Comparison of ENCODE assay signal across 8 cellular contexts in genomic region chr2:218034497-218035213, GRCh38. TPM values are rescaled to one million over a fixed set of nuclear protein-coding genes. Genes with fewer than 3 reads are reported as not detected.
DNase-seq lines count a peak whose midpoint lies in the region; ATAC-seq and TF ChIP-seq lines count a peak whose summit lies in the region.
"Not testable (repeated sequence)": the region's sequence is repeated elsewhere in the genome, so short reads cannot be mapped to it uniquely, and the experiment has no call there.

No MANE protein-coding gene starts in this region.

- not testable (repeated sequence) for H3K27me3 Mint-ChIP-seq in CD14-positive monocyte (ENCODE audit: low read depth in 3 of 3)

- not testable (repeated sequence) for H3K36me3 Mint-ChIP-seq in CD14-positive monocyte

- peak; percentile 92 for ATAC-seq in GM19438 (IDR thresholded peaks at IDR 0.05; ENCODE audit: low read depth, unreplicated experiment)
- peak; percentile 85 for ATAC-seq in HG03460 (IDR thresholded peaks at IDR 0.05; ENCODE audit: unreplicated experiment)

- not testable (repeated sequence) for H3K9me3 ChIP-seq in liver (ENCODE audit: control insufficient read depth in 4 of 4, low read length in 3 of 4)

- WGBS in liver = 15% methylated on average over 24 of the region's 24 CpGs

- DNase-seq in CD14-positive monocyte (ENCODE audit: low spot score) (peak; percentile 78), NCI-H748 (lab: John Stamatoyannopoulos, UW; ENCODE audit: unreplicated experiment) (peak; percentile 52), dermis microvascular lymphatic vessel endothelial cell (ENCODE audit: low read depth in 2 of 2) (peak; percentile 12 to 59)
- peak; percentile 41 to 48 for DNase-seq in activated CD4-positive, alpha-beta T cell treated with anti-CD3 and anti-CD28 coated beads, Interleukin-2, amount 50 U/mL, for 4 hours
- DNase-seq in stimulated activated CD4-positive, alpha-beta T cell treated with anti-CD3 and anti-CD28 coated beads, Interleukin-4, amount 100 ng/mL, for 48 hours (ENCODE audit: low read depth in 2 of 2) = peak; percentile 39 to 49

- TF ChIP-seq RAD21 in liver (IDR thresholded peaks at IDR 0.05) = peak; percentile 75 to 83

- peak overlapping the region in 1 of 3 donors; percentile 27 for H3K4me3 ChIP-seq in liver (ENCODE audit: low read depth in 1 of 3, low read length in 3 of 3)

- peak; percentile 74 for TF ChIP-seq CTCF in CD14-positive monocyte (IDR thresholded peaks at IDR 0.05)
- peak; percentile 56 for TF ChIP-seq CTCF in liver (IDR thresholded peaks at IDR 0.05; ENCODE audit: low read depth, low read length, missing input control)

- peak overlapping the region; percentile 84 to 90 for H3K4me3 Mint-ChIP-seq in CD14-positive monocyte

- H3K4me1 ChIP-seq in liver (ENCODE audit: control insufficient read depth in 4 of 4, insufficient read depth in 4 of 4, low read length in 3 of 4) = peaks cover 0 to 11% (median 2%) of the 10 kb centered on the region in 4 donors

- H3K27ac ChIP-seq in liver (ENCODE audit: low read depth in 1 of 2, low read length in 2 of 2) = not testable (repeated sequence)

- not testable (repeated sequence) for H3K27me3 ChIP-seq in liver (ENCODE audit: control insufficient read depth in 4 of 4, insufficient read depth in 4 of 4, low read length in 3 of 4)

- H3K4me1 Mint-ChIP-seq in CD14-positive monocyte = peaks cover 55% of the 10 kb centered on the region

- H3K9ac ChIP-seq in liver (ENCODE audit: low read depth in 1 of 2, low read length in 2 of 2) = not testable (repeated sequence)

- intact Hi-C loops in CD14-positive monocyte (cut with micrococcal nuclease) = loop anchor here (5.0 kb wide), 2 partner anchors 33 to 38 kb away; partner anchors contain the start of gene RUFY4 (in 1 of the 2)

- peak overlapping the region; percentile 68 to 96 (median 89) for H3K27ac Mint-ChIP-seq in CD14-positive monocyte

- H3K9me3 Mint-ChIP-seq in CD14-positive monocyte = not testable (repeated sequence)

- H3K36me3 ChIP-seq in liver (ENCODE audit: control insufficient read depth in 4 of 4, insufficient read depth in 3 of 4, low read depth in 1 of 4, low read length in 3 of 4) = not testable (repeated sequence)

RNA-seq across cellular contexts. Expression of gene TNS1, which starts 31.9 kb away (rescaled TPM):
- 1 to 10 TPM in 1 of 2 donors, under 1 TPM in 1; 0.26 to 1.6 TPM for polyA plus RNA-seq in CD14-positive monocyte
- total RNA-seq in dermis microvascular lymphatic vessel endothelial cell = 21.1 and 50.6 TPM in 2 replicates
- 100 to 1,000 TPM in 1 of 2 donors, 10 to 100 TPM in 1; 91.6 to 128 TPM for total RNA-seq in liver
- polyA plus RNA-seq in liver = 10 to 100 TPM; 16.3 to 23.0 TPM

RNA-seq across cellular contexts. Expression of gene RUFY4, which starts 34.4 kb away (rescaled TPM):
- polyA plus RNA-seq in CD14-positive monocyte (under 1 TPM; 0.65 to 0.68 TPM), liver (under 1 TPM in 1 of 2 donors, not detected in 1; 0.08 TPM)
- total RNA-seq in dermis microvascular lymphatic vessel endothelial cell (not detected in 2 replicates), liver (under 1 TPM; 0.05 to 0.08 TPM)
